ENCODE assay signal across 15 cellular contexts in genomic region chr7:155921804-155922506, GRCh38.
DNase-seq lines count a peak whose midpoint lies in the region; ATAC-seq lines count a peak whose summit lies in the region.
"Had no signal": no experiment of that assay in that cellular context is flagged by ENCODE, and none has a peak within 500 bp of the region (broad histone marks: within the 10 kb centered on the region; RNA-seq: fewer than 3 reads in every experiment).

No MANE protein-coding gene starts in this region.

- DNase-seq in activated effector memory CD4-positive, alpha-beta T cell treated with anti-CD3 and anti-CD28 coated beads, Interleukin-2, amount 50 U/mL, for 16 hours = peak; percentile 45
- DNase-seq in activated effector memory CD4-positive, alpha-beta T cell treated with Interleukin-2 at 50 U/mL for 16 hours = no peak
- DNase-seq in mucosa of gallbladder (ENCODE audit: low spot score) (peak; percentile 85), left ventricle myocardium superior (no peak), Ammon's horn (ENCODE audit: low spot score) (no peak)
- DNase-seq in activated CD8-positive, alpha-beta memory T cell treated with anti-CD3 and anti-CD28 coated beads, Interleukin-2, amount 10 ng/mL, durations not matched to agents 7 days and 5 days = no peak
- DNase-seq: effector CD8-positive, alpha-beta T cell; MV-4-11; NCI-H226; stimulated activated CD4-positive, alpha-beta T cell treated with anti-CD3 and anti-CD28 coated beads, Interleukin-12 subunit alpha, Interleukin-12 subunit beta, amount 100 ng/mL, for 4 hours had no signal

- H3K36me3 Mint-ChIP-seq in activated CD8-positive, alpha-beta memory T cell treated with anti-CD3 and anti-CD28 coated beads, Interleukin-2, amount 10 ng/mL, durations not matched to agents 7 days and 5 days = peaks cover 3% of the 10 kb centered on the region

- CTCF ChIA-PET in activated CD8-positive, alpha-beta memory T cell treated with anti-CD3 and anti-CD28 coated beads, Interleukin-2, amount 10 ng/mL, durations not matched to agents 7 days and 5 days (lab: Charles Lee) = interaction anchor here (1.9 kb wide), 1 partner anchor 9 kb away, joined by 5 read pairs; no protein-coding TSS in a partner anchor

- 51 to 54% methylated on average over 29 of the region's 29 CpGs for WGBS in esophagus, 2 donors
- WGBS in urinary bladder = 56% methylated on average over 29 of the region's 29 CpGs

- no peaks in the 10 kb centered on the region for H3K36me3 ChIP-seq in esophagus (ENCODE audit: control insufficient read depth in 2 of 2, insufficient read depth in 2 of 2, low read length in 1 of 2)
- no peaks in the 10 kb centered on the region for H3K36me3 ChIP-seq in urinary bladder (ENCODE audit: insufficient read depth)
- H3K36me3 ChIP-seq: neutrophil had no signal

- no peak overlapping the region for H3K4me3 Mint-ChIP-seq in activated CD8-positive, alpha-beta memory T cell treated with anti-CD3 and anti-CD28 coated beads, Interleukin-2, amount 10 ng/mL, durations not matched to agents 7 days and 5 days
- H3K4me3 Mint-ChIP-seq: T-helper 2 cell treated with Interferon-gamma antibody and Interleukin-4, amounts not matched to agents 5 μg/mL and 100 μg/mL, for 36 hours had no signal

- H3K27ac ChIP-seq in esophagus (ENCODE audit: low read depth in 2 of 2, low read length in 1 of 2) (peak overlapping the region; percentile 14 to 59), urinary bladder (ENCODE audit: low read depth) (peak overlapping the region; percentile 76)
- H3K27ac ChIP-seq: neutrophil had no signal

- intact Hi-C loops in left ventricle myocardium superior (cut with micrococcal nuclease) = no loop called here

- H3K27me3 ChIP-seq in esophagus (ENCODE audit: control insufficient read depth in 1 of 2, insufficient read depth in 2 of 2, low read length in 2 of 2) = no peaks in the 10 kb centered on the region
- H3K27me3 ChIP-seq: neutrophil had no signal

- peaks cover 6% of the 10 kb centered on the region for H3K9me3 Mint-ChIP-seq in activated CD8-positive, alpha-beta memory T cell treated with anti-CD3 and anti-CD28 coated beads, Interleukin-2, amount 10 ng/mL, durations not matched to agents 7 days and 5 days (ENCODE audit: low read depth)
- H3K9me3 Mint-ChIP-seq: T-helper 2 cell treated with Interferon-gamma antibody and Interleukin-4, amounts not matched to agents 5 μg/mL and 100 μg/mL, for 36 hours had no signal

- H3K4me1 ChIP-seq in esophagus (ENCODE audit: control insufficient read depth in 2 of 2, insufficient read depth in 2 of 2, low read length in 1 of 2) = peaks cover 3 to 21% of the 10 kb centered on the region in 2 donors
- no peaks in the 10 kb centered on the region for H3K4me1 ChIP-seq in urinary bladder (ENCODE audit: insufficient read depth)

- no peak overlapping the region for H3K4me3 ChIP-seq in esophagus (ENCODE audit: low read depth in 1 of 2, low read length in 2 of 2)
- H3K4me3 ChIP-seq in urinary bladder (ENCODE audit: low read depth, low read length) = no peak overlapping the region

- no peaks in the 10 kb centered on the region for H3K4me1 Mint-ChIP-seq in activated CD8-positive, alpha-beta memory T cell treated with anti-CD3 and anti-CD28 coated beads, Interleukin-2, amount 10 ng/mL, durations not matched to agents 7 days and 5 days

- ATAC-seq in activated CD8-positive, alpha-beta memory T cell treated with anti-CD3 and anti-CD28 coated beads, Interleukin-2, amount 10 ng/mL, durations not matched to agents 7 days and 5 days = no peak
- no peak for ATAC-seq in left ventricle myocardium superior
- ATAC-seq: left lobe of liver had no signal

- H3K27ac Mint-ChIP-seq in activated CD8-positive, alpha-beta memory T cell treated with anti-CD3 and anti-CD28 coated beads, Interleukin-2, amount 10 ng/mL, durations not matched to agents 7 days and 5 days = no peak overlapping the region
- H3K27ac Mint-ChIP-seq: T-helper 2 cell treated with Interferon-gamma antibody and Interleukin-4, amounts not matched to agents 5 μg/mL and 100 μg/mL, for 36 hours had no signal

- H3K27me3 Mint-ChIP-seq in activated CD8-positive, alpha-beta memory T cell treated with anti-CD3 and anti-CD28 coated beads, Interleukin-2, amount 10 ng/mL, durations not matched to agents 7 days and 5 days = no peaks in the 10 kb centered on the region

- H3K9me3 ChIP-seq in esophagus (ENCODE audit: control insufficient read depth in 2 of 2, insufficient read depth in 1 of 2, low read depth in 1 of 2, low read length in 1 of 2) = no peaks in the 10 kb centered on the region
- H3K9me3 ChIP-seq: neutrophil had no signal

Comparison
In these comparisons a context has a peak if more than half of its experiments do, and no peak if none do; other contexts are left out.
1. DNase-seq: peak in activated effector memory CD4-positive, alpha-beta T cell treated with anti-CD3 and anti-CD28 coated beads, Interleukin-2, amount 50 U/mL, for 16 hours (single experiment) and mucosa of gallbladder (single experiment); none in activated effector memory CD4-positive, alpha-beta T cell treated with Interleukin-2 at 50 U/mL for 16 hours (single experiment), activated CD8-positive, alpha-beta memory T cell treated with anti-CD3 and anti-CD28 coated beads, Interleukin-2, amount 10 ng/mL, durations not matched to agents 7 days and 5 days (single experiment), left ventricle myocardium superior (single experiment) and Ammon's horn (single experiment).